ENCODE assay signal across 21 cellular contexts in genomic region chr12:29930503-29930902, GRCh38.
"Had no signal": no experiment of that assay in that cellular context is flagged by ENCODE, and none has a peak within 500 bp of the region (broad histone marks: within the 10 kb centered on the region; RNA-seq: fewer than 3 reads in every experiment).

No MANE protein-coding gene starts in this region.

- H3K36me3 Mint-ChIP-seq: immature natural killer cell, memory B cell, mesothelial cell of epicardium had no signal

- H3K79me2 ChIP-seq: hepatocyte had no signal

- H3K9me3 ChIP-seq: left lung, left ventricle myocardium inferior, lower lobe of right lung had no signal

- H3K27me3 Mint-ChIP-seq: memory B cell had no signal

- H3K36me3 ChIP-seq: left lung, left ventricle myocardium inferior, lower lobe of right lung had no signal

- H3K4me3 ChIP-seq: hepatocyte, left lung, left ventricle myocardium inferior, lower lobe of right lung, lung, mucosa of descending colon had no signal

- H2AFZ ChIP-seq: hepatocyte had no signal

- H3K27ac Mint-ChIP-seq: immature natural killer cell, memory B cell, mesothelial cell of epicardium had no signal

- H3K9me3 Mint-ChIP-seq: mesothelial cell of epicardium had no signal

- H3K4me1 Mint-ChIP-seq: immature natural killer cell, memory B cell, mesothelial cell of epicardium had no signal

- H3K27me3 ChIP-seq: hepatocyte, left lung had no signal

- H3K27ac ChIP-seq: hepatocyte, left lung, left ventricle myocardium inferior, lower lobe of right lung had no signal

- H3K4me3 Mint-ChIP-seq: immature natural killer cell, memory B cell, mesothelial cell of epicardium had no signal

- H3K4me1 ChIP-seq: left lung, left ventricle myocardium inferior, lower lobe of right lung had no signal

- H3K4me2 ChIP-seq: hepatocyte had no signal

- DNase-seq: hippocampal formation, hypothalamus, immature natural killer cell, islet precursor cell, kidney, kidney glomerular epithelial cell, left cardiac atrium, left colon, left lung, left ventricle myocardium inferior, left ventricle myocardium superior, lower lobe of right lung, mammary epithelial cell, mesenchymal stem cell, mesendoderm, midbrain, mucosa of descending colon had no signal
